21 cellular contexts compared by ENCODE assay signal in the genomic region with DNA sequence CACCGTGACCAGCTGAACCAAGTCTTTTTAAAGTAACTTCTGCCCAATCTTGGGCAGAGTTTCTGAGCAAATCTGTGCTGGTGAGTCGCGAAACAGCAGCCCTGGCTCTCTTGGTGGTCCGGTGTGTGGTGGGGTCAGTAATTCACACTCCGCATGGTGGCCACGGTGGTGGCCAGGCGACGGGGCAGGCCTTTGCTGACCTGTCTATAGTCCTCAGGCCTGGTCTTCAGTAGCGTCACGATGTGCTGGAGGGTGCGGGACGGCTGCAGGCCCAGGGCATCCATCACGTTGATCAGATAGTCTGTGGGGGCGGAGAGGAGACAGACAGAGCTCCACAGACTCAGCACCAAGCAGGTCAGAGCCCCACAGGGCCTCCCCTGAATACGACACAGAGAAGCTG.
DNase-seq lines count a peak whose midpoint lies in the region; ATAC-seq, FAIRE-seq and TF ChIP-seq lines count a peak whose summit lies in the region.
"Had no signal": no experiment of that assay in that cellular context is flagged by ENCODE, and none has a peak within 500 bp of the region (broad histone marks: within the 10 kb centered on the region; RNA-seq: fewer than 3 reads in every experiment).

No MANE protein-coding gene starts in this region.

- TF ChIP-seq RAD21 in IMR-90 (IDR thresholded peaks at IDR 0.05; ENCODE audit: low read length) (no peak), GM12878 (IDR thresholded peaks at IDR 0.05; ENCODE audit: insufficient read depth, low read depth, low read length) (no peak)

- H3K27ac ChIP-seq in IMR-90 (ENCODE audit: insufficient read depth, low read length): no peak overlapping the region
- no peak overlapping the region for H3K27ac ChIP-seq in GM12878 (ENCODE audit: control insufficient read depth, insufficient read depth)
- no peak overlapping the region for H3K27ac ChIP-seq in lower lobe of right lung
- no peak overlapping the region for H3K27ac ChIP-seq in sigmoid colon
- H3K27ac ChIP-seq: GM23248 had no signal

- no peaks in the 10 kb centered on the region for H4K20me1 ChIP-seq in IMR-90 (ENCODE audit: insufficient read depth, low read length)
- H4K20me1 ChIP-seq in GM12878 (ENCODE audit: control insufficient read depth, insufficient read depth): no peaks in the 10 kb centered on the region

- BruUV-seq in IMR-90 (replicated peaks; lab: Mats Ljungman, UMichigan) (TSS peak; percentile 39), GM12878 (replicated peaks; lab: Mats Ljungman, UMichigan) (TSS peak; percentile 53)

- H3K4ac ChIP-seq in IMR-90 (ENCODE audit: low read depth, low read length): no peak overlapping the region

- dilution Hi-C loops in IMR-90 (cut with HindIII; ENCODE audit: low sequenced_read_pairs, unreplicated experiment): no loop called here

- H3K36me3 ChIP-seq in IMR-90 (ENCODE audit: control insufficient read depth, insufficient read depth, low read length) (peaks cover 39% of the 10 kb centered on the region), GM12878 (ENCODE audit: control insufficient read depth in 2 of 2, insufficient read depth in 2 of 2, low read length in 1 of 2) (peaks cover 0 to 5% of the 10 kb centered on the region in 2 experiments; a peak in 3 of 4 replicates), lower lobe of right lung (peaks cover 53% of the 10 kb centered on the region), sigmoid colon (peaks cover 0 to 55% (median 22%) of the 10 kb centered on the region in 4 donors)

- no peak overlapping the region for H3K56ac ChIP-seq in IMR-90 (ENCODE audit: extremely low read depth, insufficient read depth, low read length)

- TF ChIP-seq EP300 in GM12878 (IDR thresholded peaks at IDR 0.05; ENCODE audit: borderline replicate concordance in 1 of 2, control insufficient read depth in 1 of 2, low read depth in 2 of 2, low read length in 2 of 2): no peak
- no peak for TF ChIP-seq EP300 in sigmoid colon (IDR thresholded peaks at IDR 0.05)

- no peaks in the 10 kb centered on the region for H3K79me1 ChIP-seq in IMR-90 (ENCODE audit: low read depth in 1 of 2, low read length in 2 of 2)

- SMC1A ChIA-PET in GM12878 (lab: Charles Lee; ENCODE audit: uncharacterized antibody, unreplicated experiment): no interaction called here

- no peaks in the 10 kb centered on the region; the same call in 1 of the 2 replicates for H3K9me1 ChIP-seq in IMR-90 (ENCODE audit: insufficient read depth, low read length)

- no peak overlapping the region for H4K5ac ChIP-seq in IMR-90 (ENCODE audit: low read depth, low read length)

- H2BK15ac ChIP-seq in IMR-90 (ENCODE audit: low read depth, low read length): no peak overlapping the region

- H2AK9ac ChIP-seq in IMR-90 (replicated peaks; ENCODE audit: low read depth, low read length, poor library complexity): no peak overlapping the region

- H4K8ac ChIP-seq in IMR-90 (ENCODE audit: low read depth in 2 of 2, low read length in 2 of 2): no peak overlapping the region

- H3K9me3 ChIP-seq in IMR-90 (ENCODE audit: control insufficient read depth, insufficient read depth, low read length) (no peaks in the 10 kb centered on the region), GM12878 (replicated peaks; ENCODE audit: control insufficient read depth, insufficient read depth, low read length) (no peaks in the 10 kb centered on the region), lower lobe of right lung (no peaks in the 10 kb centered on the region), sigmoid colon (no peaks in the 10 kb centered on the region)

- no peaks in the 10 kb centered on the region for H3K79me2 ChIP-seq in GM12878 (ENCODE audit: control insufficient read depth, insufficient read depth, low read length)

- POLR2A ChIA-PET in IMR-90 (lab: Charles Lee; ENCODE audit: unreplicated experiment) (no interaction called here), GM12878 (lab: Charles Lee) (interaction anchor here (1.0 kb wide), 1 partner anchor 11 kb away, joined by 3 read pairs; no protein-coding TSS in a partner anchor)

- H2BK20ac ChIP-seq in IMR-90 (ENCODE audit: low read depth, low read length): no peak overlapping the region

- H3K4me3 ChIP-seq in IMR-90 (ENCODE audit: insufficient read depth, low read depth, low read length) (no peak overlapping the region), GM12878 (no peak overlapping the region), lower lobe of right lung (no peak overlapping the region), sigmoid colon (no peak overlapping the region)
- H3K4me3 ChIP-seq: GM23248 had no signal

- TF ChIP-seq CTCF in IMR-90 (conservative IDR thresholded peaks at IDR 0.05; ENCODE audit: low read depth, low read length) (no peak), GM12878 (IDR thresholded peaks at IDR 0.05 in 2 of 3, conservative IDR thresholded peaks at IDR 0.05 in 1 of 3; ENCODE audit: control insufficient read depth in 2 of 3, extremely low read depth in 1 of 3, insufficient read depth in 1 of 3, low read depth in 3 of 3, low read length in 3 of 3) (no peak), lower lobe of right lung (IDR thresholded peaks at IDR 0.05) (no peak), sigmoid colon (IDR thresholded peaks at IDR 0.05) (no peak), GM20000 (IDR thresholded peaks at IDR 0.05; ENCODE audit: extremely low read depth, missing control alignments) (no peak)

- ATAC-seq in IMR-90 (ENCODE audit: low read depth) (no peak), GM12878 (no peak), lower lobe of right lung (no peak), HG02759 (IDR thresholded peaks at IDR 0.05; ENCODE audit: unreplicated experiment) (no peak), HG03175 (IDR thresholded peaks at IDR 0.05; ENCODE audit: unreplicated experiment) (no peak)
- ATAC-seq: HepG2 had no signal

- CTCF ChIA-PET in IMR-90 (lab: Yijun Ruan, JAX) (no interaction called here), GM12878 (lab: Yijun Ruan, JAX) (interaction anchor here (0.5 kb wide), 1 partner anchor 92 kb away, joined by 4 read pairs; no protein-coding TSS in a partner anchor)

- H3K18ac ChIP-seq in IMR-90 (ENCODE audit: low read depth, low read length): no peak overlapping the region

- H3K4me1 ChIP-seq in IMR-90 (ENCODE audit: control insufficient read depth, insufficient read depth, low read length) (peaks cover 1% of the 10 kb centered on the region; the same call in 1 of the 2 replicates), GM12878 (ENCODE audit: control insufficient read depth, insufficient read depth, low read length) (no peaks in the 10 kb centered on the region), lower lobe of right lung (peaks cover 21% of the 10 kb centered on the region), sigmoid colon (peaks cover 0 to 30% (median 10%) of the 10 kb centered on the region in 4 donors)

- H3K23ac ChIP-seq in IMR-90 (ENCODE audit: low read depth, low read length): no peak overlapping the region

- H3K9ac ChIP-seq in IMR-90 (ENCODE audit: low read depth, low read length): no peak overlapping the region
- H3K9ac ChIP-seq in GM12878 (ENCODE audit: control insufficient read depth, insufficient read depth, low read length): no peak overlapping the region
- H3K9ac ChIP-seq: GM23248 had no signal

- RAD21 ChIA-PET in GM12878 (lab: Charles Lee; ENCODE audit: unreplicated experiment): no interaction called here

- no peak overlapping the region for H3K14ac ChIP-seq in IMR-90 (replicated peaks; ENCODE audit: low read depth, low read length)

- 85% methylated on average over 8 of the region's 15 CpGs; no CpG with 5 or more reads in 1 of the 2 experiments for WGBS in IMR-90 (ENCODE audit: extremely low coverage in 2 of 2, insufficient read length in 1 of 2), 2 experiments
- WGBS in GM12878 (ENCODE audit: insufficient coverage, insufficient replicate concordance, low lambda C conversion rate, missing lambda C conversion rate): 94% methylated on average over 15 of the region's 15 CpGs
- WGBS in sigmoid colon, 2 donors: 92 to 95% methylated on average over 15 of the region's 15 CpGs

- no peak for FAIRE-seq in GM12878 (lab: Jason Lieb, UNC)
- FAIRE-seq: A204.1, G401.6, GM12892, H54, HepG2, HTR-8/SVneo had no signal

- no peak for DNase-seq in IMR-90
- DNase-seq in GM12878 (ENCODE audit: low read depth, low spot score): no peak
- DNase-seq in lower lobe of right lung: peak; percentile 8
- peak; percentile 45 for DNase-seq in sigmoid colon
- no peak for DNase-seq in activated CD4-positive, alpha-beta T cell treated with anti-CD3 and anti-CD28 coated beads, Interleukin-2, amount 50 U/mL, for 1 hour
- DNase-seq in GM20000 (ENCODE audit: low spot score): no peak
- DNase-seq: C1 segment of cervical spinal cord; Calu3; CD4-positive, alpha-beta T cell; DMS 273 treated with DMSO at 0.1 percent for 48 hours; DMS79 treated with DMSO at 0.1 percent for 48 hours; EL; GM23248 had no signal

- H2AK5ac ChIP-seq in IMR-90 (ENCODE audit: low read depth, low read length): no peak overlapping the region

- TF ChIP-seq POLR2A in IMR-90 (IDR thresholded peaks at IDR 0.05; ENCODE audit: low read depth, low read length) (no peak), GM12878 (IDR thresholded peaks at IDR 0.05; ENCODE audit: low read depth, low read length) (no peak), sigmoid colon (IDR thresholded peaks at IDR 0.05) (no peak)

- H4K91ac ChIP-seq in IMR-90 (ENCODE audit: insufficient read depth, low read depth, low read length): no peak overlapping the region

- in situ Hi-C loops in IMR-90 (cut with MboI; ENCODE audit: low sequenced_read_pairs) (no loop called here), GM12878 (cut with MboI) (no loop called here)

- H2AFZ ChIP-seq in IMR-90 (replicated peaks; ENCODE audit: low read length, poor library complexity) (no peak overlapping the region), GM12878 (ENCODE audit: control insufficient read depth, low read depth, low read length) (no peak overlapping the region)
- H2AFZ ChIP-seq: GM23248 had no signal

- H3K27me3 ChIP-seq in IMR-90 (ENCODE audit: control insufficient read depth, insufficient read depth, low read length) (no peaks in the 10 kb centered on the region), GM12878 (replicated peaks in 1 of 2; ENCODE audit: control insufficient read depth in 2 of 2, insufficient read depth in 2 of 2, low read length in 1 of 2) (no peaks in the 10 kb centered on the region), lower lobe of right lung (ENCODE audit: low read depth) (no peaks in the 10 kb centered on the region), sigmoid colon (no peaks in the 10 kb centered on the region)

- H3K4me2 ChIP-seq in IMR-90 (ENCODE audit: low read depth, low read length): no peak overlapping the region
- H3K4me2 ChIP-seq in GM12878 (ENCODE audit: control insufficient read depth, insufficient read depth): no peak overlapping the region

- no peak overlapping the region for H2BK5ac ChIP-seq in IMR-90 (ENCODE audit: low read depth, low read length, poor library complexity, severe bottlenecking)

- intact Hi-C loops in IMR-90 (cut with micrococcal nuclease) (no loop called here), GM12878 (cut with micrococcal nuclease; ENCODE audit: unreplicated experiment) (no loop called here), lower lobe of right lung (cut with DNase I) (no loop called here), sigmoid colon (cut with DNase I) (no loop called here)

- H2BK120ac ChIP-seq in IMR-90 (ENCODE audit: low read depth, low read length): no peak overlapping the region

TF ChIP-seq in IMR-90, 13 proteins besides CTCF, POLR2A, EP300 and RAD21 (continues in another document):
- no peak for TF ChIP-seq CEBPB (IDR thresholded peaks at IDR 0.05; ENCODE audit: low read depth, low read length)

TF ChIP-seq in GM12878, 131 proteins besides CTCF, POLR2A, EP300 and RAD21 (continues in another document):
- TF ChIP-seq TCF3 (IDR thresholded peaks at IDR 0.05; ENCODE audit: borderline replicate concordance, insufficient read depth, low read depth, low read length): no peak

Comparison
In these comparisons a context has a peak if more than half of its experiments do, and no peak if none do; other contexts are left out.
1. DNase-seq: peak in lower lobe of right lung (single experiment) and sigmoid colon (single experiment); none in IMR-90 (single experiment), GM12878 (single experiment), activated CD4-positive, alpha-beta T cell treated with anti-CD3 and anti-CD28 coated beads, Interleukin-2, amount 50 U/mL, for 1 hour (single experiment) and GM20000 (single experiment).